15 cellular contexts compared by ENCODE assay signal in the genomic region with DNA sequence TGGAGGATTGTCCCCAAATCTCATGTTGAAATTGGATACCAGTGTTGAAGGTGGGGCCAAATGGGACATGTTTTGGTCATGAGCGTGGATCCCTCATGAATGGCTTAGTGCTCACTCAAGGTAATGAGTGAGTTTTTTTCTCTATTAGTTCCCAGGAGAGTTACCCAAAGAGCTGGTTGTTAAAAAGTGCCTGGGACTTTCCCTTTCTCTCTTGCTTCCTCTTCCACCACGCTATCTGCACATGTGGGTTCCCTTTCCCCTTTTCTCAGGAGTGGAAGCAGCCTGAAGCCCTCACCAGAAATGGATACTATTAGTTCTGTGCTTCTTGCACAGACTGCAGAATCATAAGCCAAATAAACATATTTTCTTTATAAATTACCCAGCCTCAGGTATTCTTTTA.
"Had no signal": no experiment of that assay in that cellular context is flagged by ENCODE, and none has a peak within 500 bp of the region (broad histone marks: within the 10 kb centered on the region; RNA-seq: fewer than 3 reads in every experiment).

No MANE protein-coding gene starts in this region.

- H3K4me1 Mint-ChIP-seq: activated CD4-positive, alpha-beta T cell treated with anti-CD3 and anti-CD28 coated beads, Interleukin-2, amount 10 ng/mL, durations not matched to agents 7 days and 5 days; activated naive CD4-positive, alpha-beta T cell treated with anti-CD3 and anti-CD28 coated beads, Interleukin-2, amount 50 U/mL, for 24 hours had no signal

- H3K27ac Mint-ChIP-seq: activated naive CD4-positive, alpha-beta T cell treated with anti-CD3 and anti-CD28 coated beads, Interleukin-2, amount 50 U/mL, for 24 hours had no signal

- H3K4me3 ChIP-seq: colonic mucosa, heart right ventricle, spleen had no signal

- H3K27me3 ChIP-seq: colonic mucosa, heart right ventricle, spleen had no signal

- DNase-seq: activated CD4-positive, alpha-beta T cell treated with anti-CD3 and anti-CD28 coated beads, Interleukin-2, amount 10 ng/mL, durations not matched to agents 7 days and 5 days; activated CD4-positive, CD25-positive, alpha-beta regulatory T cell; activated T-cell treated with anti-CD3 and anti-CD28 coated beads, Interleukin-2, amount 50 U/mL, for 1 hour; caudate nucleus; colonic mucosa; heart right ventricle; islet precursor cell; mammary epithelial cell; spleen; stimulated activated CD4-positive, alpha-beta T cell treated with anti-CD3 and anti-CD28 coated beads, Interleukin-1b, Interleukin-23, amount 100 ng/mL, for 48 hours; stimulated activated naive CD4-positive, alpha-beta T cell treated with Interleukin-2 at 50 U/mL for 16 hours; T1000 had no signal

- H3K27ac ChIP-seq: colonic mucosa, heart right ventricle, spleen had no signal

- H3K9me3 ChIP-seq: colonic mucosa had no signal

- H3K4me3 Mint-ChIP-seq: activated CD4-positive, alpha-beta T cell treated with anti-CD3 and anti-CD28 coated beads, Interleukin-2, amount 10 ng/mL, durations not matched to agents 7 days and 5 days; activated naive CD4-positive, alpha-beta T cell treated with anti-CD3 and anti-CD28 coated beads, Interleukin-2, amount 50 U/mL, for 24 hours had no signal

- H3K36me3 ChIP-seq: colonic mucosa, heart right ventricle, spleen had no signal

- H3K36me3 Mint-ChIP-seq: activated naive CD4-positive, alpha-beta T cell treated with anti-CD3 and anti-CD28 coated beads, Interleukin-2, amount 50 U/mL, for 24 hours had no signal

- ATAC-seq: heart right ventricle, left lobe of liver, sciatic nerve had no signal

- H3K27me3 Mint-ChIP-seq: activated CD4-positive, alpha-beta T cell treated with anti-CD3 and anti-CD28 coated beads, Interleukin-2, amount 10 ng/mL, durations not matched to agents 7 days and 5 days; activated naive CD4-positive, alpha-beta T cell treated with anti-CD3 and anti-CD28 coated beads, Interleukin-2, amount 50 U/mL, for 24 hours had no signal

- H3K4me1 ChIP-seq: colonic mucosa, heart right ventricle, spleen had no signal
